In the genomic region with DNA sequence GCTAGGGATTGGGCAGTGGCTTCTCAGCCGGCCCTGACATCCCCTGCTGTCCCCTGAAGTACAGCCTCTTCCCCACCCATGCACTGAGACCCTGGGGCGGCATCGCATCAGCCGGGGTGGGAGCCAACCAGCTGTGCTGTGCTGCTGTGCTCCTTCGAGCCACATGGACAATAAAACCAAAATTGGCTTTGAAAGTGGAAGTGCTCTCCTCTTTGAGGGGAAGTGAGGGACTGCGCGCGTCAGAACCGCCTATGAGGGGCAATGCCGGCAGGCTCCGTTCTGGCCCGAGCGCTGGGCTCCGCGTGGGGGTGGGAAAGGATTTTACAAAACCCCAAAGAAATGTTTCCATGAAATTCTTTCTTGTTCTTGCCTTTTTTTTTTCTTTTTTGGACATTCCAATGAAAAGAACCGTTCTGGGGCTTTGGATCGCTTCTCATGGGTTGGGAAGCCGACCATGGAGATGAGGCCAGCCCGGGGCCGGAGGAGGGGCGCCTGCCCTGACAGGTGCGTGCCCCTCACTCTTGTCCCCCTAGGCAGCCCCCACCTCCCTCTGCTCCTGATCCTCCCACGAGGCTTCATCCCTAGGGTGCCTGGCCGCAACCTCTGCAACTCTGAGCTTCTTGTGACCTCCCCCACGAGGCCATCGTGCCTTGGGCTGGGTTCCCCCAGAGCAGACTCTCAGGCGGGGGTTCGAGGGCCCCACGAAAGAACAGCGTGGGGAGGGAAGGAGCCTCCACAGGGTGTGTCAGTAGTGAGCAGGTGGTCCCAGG, we compare ENCODE assay signal across 10 cellular contexts. TPM values are rescaled to one million over a fixed set of nuclear protein-coding genes. Genes with fewer than 3 reads are reported as not detected.
A peak's percentile ranks its signal among the peaks of the same experiment; 100 is the strongest.
DNase-seq lines count a peak whose midpoint lies in the region; ATAC-seq and TF ChIP-seq lines count a peak whose summit lies in the region.
"Had no signal": no experiment of that assay in that cellular context is flagged by ENCODE, and none has a peak within 500 bp of the region (broad histone marks: within the 10 kb centered on the region; RNA-seq: fewer than 3 reads in every experiment).

No MANE protein-coding gene starts in this region.

- no peaks in the 10 kb centered on the region for H3K27me3 Mint-ChIP-seq in activated B cell treated with CpG ODN at 0.5 μM for 24 hours
- H3K27me3 Mint-ChIP-seq in activated CD4-positive, alpha-beta T cell treated with anti-CD3 and anti-CD28 coated beads, Interleukin-2, amount 10 ng/mL, durations not matched to agents 24 days and 14 days: no peaks in the 10 kb centered on the region

- WGBS in GM23248 (ENCODE audit: low coverage in 1 of 2, low lambda C conversion rate in 2 of 2, missing lambda C conversion rate in 2 of 2), 2 experiments: 38 to 40% methylated on average over 28 to 30 of the region's 30 CpGs
- 41% methylated on average over 30 of the region's 30 CpGs for WGBS in right cardiac atrium

- H3F3A ChIP-seq in GM23248 (ENCODE audit: insufficient read depth): no peaks in the 10 kb centered on the region

- no peak overlapping the region for H3K27ac ChIP-seq in GM23248
- H3K27ac ChIP-seq in right cardiac atrium (ENCODE audit: low read length): peak overlapping the region; percentile 87
- peak overlapping the region; percentile 58 for H3K27ac ChIP-seq in stomach smooth muscle (ENCODE audit: low read length)

- H3K9me2 ChIP-seq in GM23248 (ENCODE audit: insufficient read depth): no peaks in the 10 kb centered on the region

- H3K4me1 Mint-ChIP-seq in activated B cell treated with CpG ODN at 0.5 μM for 24 hours: peaks cover 37% of the 10 kb centered on the region
- H3K4me1 Mint-ChIP-seq in activated CD4-positive, alpha-beta T cell treated with anti-CD3 and anti-CD28 coated beads, Interleukin-2, amount 10 ng/mL, durations not matched to agents 24 days and 14 days: peaks cover 8% of the 10 kb centered on the region

- H3K9me3 Mint-ChIP-seq in activated B cell treated with CpG ODN at 0.5 μM for 24 hours: no peaks in the 10 kb centered on the region
- H3K9me3 Mint-ChIP-seq in activated CD4-positive, alpha-beta T cell treated with anti-CD3 and anti-CD28 coated beads, Interleukin-2, amount 10 ng/mL, durations not matched to agents 24 days and 14 days: peaks cover under 1% of the 10 kb centered on the region

- DNase-seq in GM23248 (peak; percentile 38), activated B cell treated with CpG ODN at 0.5 μM for 24 hours (no peak), right cardiac atrium (peak; percentile 84 to 89 (median 89)), NCI-H187 treated with DMSO at 0.1 percent for 48 hours (lab: John Stamatoyannopoulos, UW) (no peak)
- DNase-seq in activated CD4-positive, alpha-beta T cell treated with anti-CD3 and anti-CD28 coated beads, Interleukin-2, amount 10 ng/mL, durations not matched to agents 24 days and 14 days: no peak
- DNase-seq: effector CD8-positive, alpha-beta T cell had no signal

- H3K4me2 ChIP-seq in GM23248 (ENCODE audit: unreplicated experiment): no peak overlapping the region

- no peaks in the 10 kb centered on the region for H4K20me1 ChIP-seq in GM23248 (ENCODE audit: insufficient read depth)

- peak overlapping the region; percentile 59 for H3K27ac Mint-ChIP-seq in activated B cell treated with CpG ODN at 0.5 μM for 24 hours
- H3K27ac Mint-ChIP-seq in activated CD4-positive, alpha-beta T cell treated with anti-CD3 and anti-CD28 coated beads, Interleukin-2, amount 10 ng/mL, durations not matched to agents 24 days and 14 days: no peak overlapping the region

- H3K4me3 Mint-ChIP-seq in activated B cell treated with CpG ODN at 0.5 μM for 24 hours: peak overlapping the region; percentile 41
- H3K4me3 Mint-ChIP-seq in activated CD4-positive, alpha-beta T cell treated with anti-CD3 and anti-CD28 coated beads, Interleukin-2, amount 10 ng/mL, durations not matched to agents 24 days and 14 days: no peak overlapping the region

- peak; percentile 71 for ATAC-seq in activated B cell treated with CpG ODN at 0.5 μM for 24 hours (ENCODE audit: low read depth)
- peak; percentile 49 to 54 for ATAC-seq in right cardiac atrium
- ATAC-seq in GM19328 (IDR thresholded peaks at IDR 0.05; ENCODE audit: unreplicated experiment): no peak
- ATAC-seq in HG03025 (IDR thresholded peaks at IDR 0.05; ENCODE audit: low FRiP score, unreplicated experiment): no peak

- CTCF ChIA-PET in activated B cell treated with CpG ODN at 0.5 μM for 24 hours (lab: Charles Lee): no interaction called here

- intact Hi-C loops in activated B cell treated with CpG ODN at 0.5 μM for 24 hours (cut with micrococcal nuclease) (no loop called here), right cardiac atrium (cut with DNase I) (no loop called here)
- intact Hi-C loops in activated CD4-positive, alpha-beta T cell treated with anti-CD3 and anti-CD28 coated beads, Interleukin-2, amount 10 ng/mL, durations not matched to agents 24 days and 14 days (cut with micrococcal nuclease): no loop called here

- no peaks in the 10 kb centered on the region for H3K36me3 ChIP-seq in GM23248 (ENCODE audit: low read depth)
- H3K36me3 ChIP-seq in stomach smooth muscle (ENCODE audit: control insufficient read depth in 2 of 2, insufficient read depth in 2 of 2, low read length in 2 of 2): peaks cover 0 to 8% of the 10 kb centered on the region in 2 donors

- no peaks in the 10 kb centered on the region for H3K79me2 ChIP-seq in GM23248 (ENCODE audit: insufficient read depth)

- H3K4me1 ChIP-seq in GM23248 (ENCODE audit: insufficient read depth): no peaks in the 10 kb centered on the region
- H3K4me1 ChIP-seq in right cardiac atrium (ENCODE audit: control insufficient read depth, insufficient read depth, low read length): peaks cover 16% of the 10 kb centered on the region
- H3K4me1 ChIP-seq in stomach smooth muscle (ENCODE audit: control insufficient read depth, insufficient read depth, low read length): peaks cover 57% of the 10 kb centered on the region

- no peak overlapping the region for H3K4me3 ChIP-seq in GM23248
- no peak overlapping the region for H3K4me3 ChIP-seq in right cardiac atrium (ENCODE audit: low read length)
- H3K4me3 ChIP-seq in stomach smooth muscle (ENCODE audit: low read length in 2 of 2): peak overlapping the region in 1 of 2 donors; percentile 29

- no peak for TF ChIP-seq CTCF in activated B cell treated with CpG ODN at 0.5 μM for 24 hours (IDR thresholded peaks at IDR 0.05)

- POLR2A ChIA-PET in activated B cell treated with CpG ODN at 0.5 μM for 24 hours (lab: Charles Lee): interaction anchor here (0.6 kb wide), 1 partner anchor 12 kb away, joined by 5 read pairs; no protein-coding TSS in a partner anchor

- H2AFZ ChIP-seq in GM23248: no peak overlapping the region

- H3K27me3 ChIP-seq in GM23248 (replicated peaks; ENCODE audit: insufficient read depth) (no peaks in the 10 kb centered on the region), right cardiac atrium (ENCODE audit: control insufficient read depth, insufficient read depth) (no peaks in the 10 kb centered on the region), stomach smooth muscle (ENCODE audit: control insufficient read depth in 1 of 2, insufficient read depth in 2 of 2, low read length in 2 of 2) (no peaks in the 10 kb centered on the region)

- H3K9ac ChIP-seq in GM23248 (peak overlapping the region; percentile 2; the same call in 1 of the 2 replicates), stomach smooth muscle (ENCODE audit: low read length in 2 of 2) (peak overlapping the region in 1 of 2 donors; percentile 36)

- H3K9me3 ChIP-seq in GM23248 (ENCODE audit: low read depth) (no peaks in the 10 kb centered on the region), right cardiac atrium (ENCODE audit: control insufficient read depth, low read length) (no peaks in the 10 kb centered on the region), stomach smooth muscle (ENCODE audit: control insufficient read depth in 2 of 2, low read length in 2 of 2) (peaks cover 0 to 3% of the 10 kb centered on the region in 2 donors)

- in situ Hi-C loops in GM23248 (cut with MboI): no loop called here

- H3K36me3 Mint-ChIP-seq in activated B cell treated with CpG ODN at 0.5 μM for 24 hours (ENCODE audit: low read depth): no peaks in the 10 kb centered on the region
- no peaks in the 10 kb centered on the region for H3K36me3 Mint-ChIP-seq in activated CD4-positive, alpha-beta T cell treated with anti-CD3 and anti-CD28 coated beads, Interleukin-2, amount 10 ng/mL, durations not matched to agents 24 days and 14 days (ENCODE audit: low read depth)

RNA-seq across cellular contexts. Expression of a gene that starts 22.6 kb away (rescaled TPM):
- total RNA-seq in GM23248 (2014; rRNA removed; shearing (Covaris generic)): 5.7 and 6.4 TPM in 2 replicates
- polyA plus RNA-seq in GM23248 (2016; fragmentation: Nextera tagmentation; extraction: Ambion mirVana) (2.8 and 2.9 TPM in 2 replicates), right cardiac atrium (5.1 TPM)
- total RNA-seq in activated B cell treated with CpG ODN at 0.5 μM for 24 hours (10.9 and 11.3 TPM in 2 replicates), right cardiac atrium (10 to 100 TPM in 1 of 4 donors, 1 to 10 TPM in 3; 8.9 to 14.4 (median 9.3) TPM)
- 12.1 and 14.0 TPM in 2 replicates for total RNA-seq in activated CD4-positive, alpha-beta T cell treated with anti-CD3 and anti-CD28 coated beads, Interleukin-2, amount 10 ng/mL, durations not matched to agents 24 days and 14 days

RNA-seq across cellular contexts. Expression of a gene that starts 24.0 kb away (rescaled TPM):
- total RNA-seq in GM23248 (2014; rRNA removed; shearing (Covaris generic)): 1.2 and 1.4 TPM in 2 replicates
- 4.0 and 5.1 TPM in 2 replicates for polyA plus RNA-seq in GM23248 (2016; fragmentation: Nextera tagmentation; extraction: Ambion mirVana)
- total RNA-seq in activated B cell treated with CpG ODN at 0.5 μM for 24 hours: 13.1 and 15.5 TPM in 2 replicates
- 10 to 100 TPM in 3 of 4 donors, 1 to 10 TPM in 1; 9.2 to 15.1 (median 13.6) TPM for total RNA-seq in right cardiac atrium
- 9.5 TPM for polyA plus RNA-seq in right cardiac atrium
- total RNA-seq in activated CD4-positive, alpha-beta T cell treated with anti-CD3 and anti-CD28 coated beads, Interleukin-2, amount 10 ng/mL, durations not matched to agents 24 days and 14 days: 7.1 and 7.2 TPM in 2 replicates

RNA-seq across cellular contexts. Expression of a gene that starts 46.8 kb away (rescaled TPM):
- total RNA-seq in GM23248 (2014; rRNA removed; shearing (Covaris generic)): 0.13 and 0.97 TPM in 2 replicates
- polyA plus RNA-seq in GM23248 (2016; fragmentation: Nextera tagmentation; extraction: Ambion mirVana) (2.1 and 3.4 TPM in 2 replicates), right cardiac atrium (4.8 TPM)
- total RNA-seq in activated B cell treated with CpG ODN at 0.5 μM for 24 hours (0.64 TPM in 1 of 2 replicates, not detected in the other), right cardiac atrium (1 to 10 TPM; 2.2 to 5.9 (median 4.0) TPM)
- total RNA-seq in activated CD4-positive, alpha-beta T cell treated with anti-CD3 and anti-CD28 coated beads, Interleukin-2, amount 10 ng/mL, durations not matched to agents 24 days and 14 days: not detected in 2 replicates
- total RNA-seq: mononuclear cell had no signal

RNA-seq across cellular contexts. Expression of a gene that starts 52.9 kb away (rescaled TPM):
- 40.0 and 59.2 TPM in 2 replicates for total RNA-seq in GM23248 (2014; rRNA removed; shearing (Covaris generic))
- polyA plus RNA-seq in GM23248 (2016; fragmentation: Nextera tagmentation; extraction: Ambion mirVana) (8.6 and 9.9 TPM in 2 replicates), right cardiac atrium (79.6 TPM)
- total RNA-seq in activated B cell treated with CpG ODN at 0.5 μM for 24 hours (not detected in 2 replicates), right cardiac atrium (10 to 100 TPM in 3 of 4 donors, 1 to 10 TPM in 1; 7.2 to 64.0 (median 38.8) TPM)
- not detected in 2 replicates for total RNA-seq in activated CD4-positive, alpha-beta T cell treated with anti-CD3 and anti-CD28 coated beads, Interleukin-2, amount 10 ng/mL, durations not matched to agents 24 days and 14 days

Comparison
In these comparisons a context has a peak if more than half of its experiments do, and no peak if none do; other contexts are left out.
1. DNase-seq: peak in GM23248 (single experiment) and right cardiac atrium (3 of 3); none in activated B cell treated with CpG ODN at 0.5 μM for 24 hours (single experiment), NCI-H187 treated with DMSO at 0.1 percent for 48 hours (single experiment) and activated CD4-positive, alpha-beta T cell treated with anti-CD3 and anti-CD28 coated beads, Interleukin-2, amount 10 ng/mL, durations not matched to agents 24 days and 14 days (single experiment).
2. ATAC-seq: peak in activated B cell treated with CpG ODN at 0.5 μM for 24 hours (single experiment) and right cardiac atrium (2 of 2); none in GM19328 (single experiment) and HG03025 (single experiment).